Comparison of ENCODE assay signal across 16 cellular contexts in genomic region chr12:52857500-52857899, GRCh38. TPM values are rescaled to one million over a fixed set of nuclear protein-coding genes. Genes with fewer than 3 reads are reported as not detected.
DNase-seq lines count a peak whose midpoint lies in the region; ATAC-seq and TF ChIP-seq lines count a peak whose summit lies in the region.
"Had no signal": no experiment of that assay in that cellular context is flagged by ENCODE, and none has a peak within 500 bp of the region (broad histone marks: within the 10 kb centered on the region; RNA-seq: fewer than 3 reads in every experiment).

No MANE protein-coding gene starts in this region.

- H3K9ac ChIP-seq in PC-3 (ENCODE audit: low read length), result no peak overlapping the region
- H3K9ac ChIP-seq in neuronal stem cell (ENCODE audit: low read depth, low read length, poor library complexity), result peak overlapping the region; percentile 70
- H3K9ac ChIP-seq: BLaER1 treated with 17β-estradiol and CSF1 and Interleukin-3, amounts not matched to agents 10 nM and 100 nM had no signal

- H3K4me2 ChIP-seq in PC-3 (ENCODE audit: low read length), result peak overlapping the region; percentile 32
- no peak overlapping the region for H3K4me2 ChIP-seq in neuronal stem cell (ENCODE audit: insufficient read depth, low read length, poor library complexity, severe bottlenecking)
- H3K4me2 ChIP-seq: BLaER1 treated with 17β-estradiol and CSF1 and Interleukin-3, amounts not matched to agents 10 nM and 100 nM had no signal

- CTCF ChIA-PET in PC-3 (lab: Charles Lee), result no interaction called here

- TF ChIP-seq CTCF in PC-3 (conservative IDR thresholded peaks at IDR 0.05; ENCODE audit: low read depth, low read length) (no peak), RWPE2 (IDR thresholded peaks at IDR 0.05; ENCODE audit: poor library complexity, severe bottlenecking) (no peak), left ventricle myocardium inferior (IDR thresholded peaks at IDR 0.05; ENCODE audit: borderline replicate concordance) (no peak)

- no peak overlapping the region for H2BK120ac ChIP-seq in neuronal stem cell (ENCODE audit: low read depth, low read length)

- peaks cover 23% of the 10 kb centered on the region for H3K4me1 ChIP-seq in PC-3 (ENCODE audit: insufficient read depth, low read length)
- peaks cover 29% of the 10 kb centered on the region for H3K4me1 ChIP-seq in RWPE2 (ENCODE audit: insufficient read depth, poor library complexity, severe bottlenecking)
- H3K4me1 ChIP-seq in neuronal stem cell (ENCODE audit: control insufficient read depth in 2 of 2, insufficient read depth in 1 of 2, low read depth in 1 of 2, low read length in 2 of 2), result peaks cover 0 to 3% of the 10 kb centered on the region in 2 donors
- peaks cover 4% of the 10 kb centered on the region for H3K4me1 ChIP-seq in left ventricle myocardium inferior
- H3K4me1 ChIP-seq: HAP-1 had no signal

- H2AFZ ChIP-seq in PC-3 (ENCODE audit: low read length), result no peak overlapping the region
- H2AFZ ChIP-seq in neuronal stem cell (ENCODE audit: low read length), result no peak overlapping the region

- H3K4me3 ChIP-seq in PC-3 (ENCODE audit: low read length) (no peak overlapping the region), RWPE2 (ENCODE audit: severe bottlenecking) (no peak overlapping the region), neuronal stem cell (ENCODE audit: low read length in 2 of 2) (peak overlapping the region in 1 of 2 donors; percentile 16), left ventricle myocardium inferior (no peak overlapping the region)
- H3K4me3 ChIP-seq: BLaER1 treated with 17β-estradiol and CSF1 and Interleukin-3, amounts not matched to agents 10 nM and 100 nM; HAP-1 had no signal

- no peaks in the 10 kb centered on the region for H3K9me2 ChIP-seq in PC-3 (replicated peaks; ENCODE audit: low read length)

- no peak overlapping the region for H3K14ac ChIP-seq in neuronal stem cell (ENCODE audit: low read length)

- no CpG with 5 or more reads among the region's 3 CpGs for WGBS in neuronal stem cell (ENCODE audit: extremely low coverage in 2 of 2, insufficient read length in 2 of 2, insufficient replicate concordance in 1 of 2), 2 donors

- H3K9me3 ChIP-seq in PC-3 (ENCODE audit: low read length), result no peaks in the 10 kb centered on the region
- no peaks in the 10 kb centered on the region for H3K9me3 ChIP-seq in RWPE2 (ENCODE audit: severe bottlenecking)
- H3K9me3 ChIP-seq in neuronal stem cell (replicated peaks in 1 of 2; ENCODE audit: control insufficient read depth in 2 of 2, insufficient read depth in 1 of 2, low read depth in 1 of 2, low read length in 2 of 2), result no peaks in the 10 kb centered on the region
- H3K9me3 ChIP-seq in left ventricle myocardium inferior (replicated peaks), result peaks cover 9% of the 10 kb centered on the region
- H3K9me3 ChIP-seq: HAP-1 had no signal

- no peak overlapping the region for H2BK5ac ChIP-seq in neuronal stem cell (ENCODE audit: low read length)

- no TSS peak for BruUV-seq in PC-3 (replicated peaks; lab: Mats Ljungman, UMichigan)

- peak overlapping the region; percentile 53 for H3K4ac ChIP-seq in neuronal stem cell (ENCODE audit: low read length)

- H4K91ac ChIP-seq in neuronal stem cell (ENCODE audit: low read depth, low read length, poor library complexity), result no peak overlapping the region

- ATAC-seq in PC-3, result no peak
- peak; percentile 74 for ATAC-seq in RWPE2 (ENCODE audit: low read depth)
- ATAC-seq in esophagus mucosa, result peak; percentile 38
- ATAC-seq in HG03378 (IDR thresholded peaks at IDR 0.05; ENCODE audit: unreplicated experiment), result no peak
- ATAC-seq: HepG2 had no signal

- no peak overlapping the region for H4K8ac ChIP-seq in neuronal stem cell (ENCODE audit: low read depth, low read length)

- H2BK15ac ChIP-seq in neuronal stem cell (ENCODE audit: low read length), result no peak overlapping the region

- H3K36me3 ChIP-seq in PC-3 (ENCODE audit: low read depth, low read length), result no peaks in the 10 kb centered on the region
- H3K36me3 ChIP-seq in RWPE2 (ENCODE audit: low read depth), result no peaks in the 10 kb centered on the region
- no peaks in the 10 kb centered on the region for H3K36me3 ChIP-seq in neuronal stem cell (replicated peaks in 1 of 2; ENCODE audit: control insufficient read depth in 2 of 2, insufficient read depth in 2 of 2, low read length in 2 of 2)
- H3K36me3 ChIP-seq in left ventricle myocardium inferior, result no peaks in the 10 kb centered on the region
- H3K36me3 ChIP-seq: BLaER1 treated with 17β-estradiol and CSF1 and Interleukin-3, amounts not matched to agents 10 nM and 100 nM; HAP-1 had no signal

- POLR2A ChIA-PET in PC-3 (lab: Charles Lee; ENCODE audit: unreplicated experiment), result no interaction called here

- intact Hi-C loops in PC-3 (cut with micrococcal nuclease), result no loop called here
- intact Hi-C loops in left ventricle myocardium inferior (cut with micrococcal nuclease), result no loop called here

- H4K20me1 ChIP-seq in PC-3 (ENCODE audit: low read length), result no peaks in the 10 kb centered on the region
- H4K20me1 ChIP-seq: BLaER1 treated with 17β-estradiol and CSF1 and Interleukin-3, amounts not matched to agents 10 nM and 100 nM had no signal

- H3K79me2 ChIP-seq in PC-3 (ENCODE audit: low read length), result no peaks in the 10 kb centered on the region

- H3K27ac ChIP-seq in PC-3 (ENCODE audit: low read length), result peak overlapping the region; percentile 45
- H3K27ac ChIP-seq in RWPE2 (ENCODE audit: poor library complexity, severe bottlenecking), result peak overlapping the region; percentile 78
- H3K27ac ChIP-seq in neuronal stem cell (replicated peaks; ENCODE audit: low read length), result no peak overlapping the region
- H3K27ac ChIP-seq in left ventricle myocardium inferior (replicated peaks), result no peak overlapping the region
- H3K27ac ChIP-seq: BLaER1 treated with 17β-estradiol and CSF1 and Interleukin-3, amounts not matched to agents 10 nM and 100 nM had no signal

- H3K23ac ChIP-seq in neuronal stem cell (ENCODE audit: low read depth, low read length, poor library complexity), result peak overlapping the region; percentile 75

- no peaks in the 10 kb centered on the region for H3F3A ChIP-seq in PC-3 (ENCODE audit: low read length, unreplicated experiment)

- peak overlapping the region; percentile 75 for H2AK5ac ChIP-seq in neuronal stem cell (ENCODE audit: low read depth, low read length)

- DNase-seq in PC-3, result peak; percentile 78
- no peak for DNase-seq in RWPE2 (ENCODE audit: low spot score)
- DNase-seq in neuronal stem cell (ENCODE audit: low spot score), result no peak
- no peak for DNase-seq in NCI-H446 (lab: John Stamatoyannopoulos, UW)
- DNase-seq in left ventricle myocardium inferior, result no peak
- DNase-seq: ACHN; CD4-positive, CD25-positive, alpha-beta regulatory T cell; DMS53; HFFc6 had no signal

- no peak overlapping the region for H2BK12ac ChIP-seq in neuronal stem cell (ENCODE audit: low read length)

- no peaks in the 10 kb centered on the region for H3K27me3 ChIP-seq in PC-3 (ENCODE audit: low read length)
- H3K27me3 ChIP-seq in RWPE2 (ENCODE audit: insufficient read depth, poor library complexity, severe bottlenecking), result no peaks in the 10 kb centered on the region
- H3K27me3 ChIP-seq in neuronal stem cell (ENCODE audit: control insufficient read depth in 3 of 3, insufficient read depth in 3 of 3, low read depth in 1 of 3, low read length in 3 of 3), result no peaks in the 10 kb centered on the region
- peaks cover 15% of the 10 kb centered on the region for H3K27me3 ChIP-seq in left ventricle myocardium inferior (ENCODE audit: low read depth)
- H3K27me3 ChIP-seq: BLaER1 treated with 17β-estradiol and CSF1 and Interleukin-3, amounts not matched to agents 10 nM and 100 nM had no signal

- H3K79me1 ChIP-seq in neuronal stem cell (ENCODE audit: low read depth, low read length), result no peaks in the 10 kb centered on the region

- H3K18ac ChIP-seq in neuronal stem cell (ENCODE audit: low read length), result peak overlapping the region; percentile 65

RNA-seq across cellular contexts. Expression of gene KRT78, which starts 8.7 kb away (rescaled TPM):
- total RNA-seq in PC-3 (2014; rRNA removed), result 0.12 and 0.15 TPM in 2 replicates
- total RNA-seq in esophagus mucosa, result 291 TPM
- not detected for polyA plus RNA-seq in neuronal stem cell (2013, experiment 1 of 2)
- not detected for polyA plus RNA-seq in neuronal stem cell (2013, experiment 2 of 2)
- not detected for total RNA-seq in left ventricle myocardium inferior
- total RNA-seq: A172; CD4-positive, CD25-positive, alpha-beta regulatory T cell; H1; HepG2 had no signal
- polyA plus RNA-seq: CD4-positive, CD25-positive, alpha-beta regulatory T cell; H1; HepG2 had no signal

RNA-seq across cellular contexts. Expression of gene KRT79, which starts 23.4 kb away (rescaled TPM):
- total RNA-seq in PC-3 (2014; rRNA removed) (0.46 TPM in 1 of 2 replicates, not detected in the other), esophagus mucosa (0.32 TPM), left ventricle myocardium inferior (not detected)
- not detected for polyA plus RNA-seq in neuronal stem cell (2013, experiment 1 of 2)
- not detected for polyA plus RNA-seq in neuronal stem cell (2013, experiment 2 of 2)
- total RNA-seq: CD4-positive, CD25-positive, alpha-beta regulatory T cell; H1; HepG2; HFFc6 had no signal
- polyA plus RNA-seq: CD4-positive, CD25-positive, alpha-beta regulatory T cell; H1 had no signal

RNA-seq across cellular contexts. Expression of gene KRT4, which starts 43.6 kb away (rescaled TPM):
- 20.7 and 23.0 TPM in 2 replicates for total RNA-seq in PC-3 (2014; rRNA removed)
- 1,080 TPM for total RNA-seq in esophagus mucosa
- polyA plus RNA-seq in neuronal stem cell (2013, experiment 1 of 2), result not detected
- not detected for polyA plus RNA-seq in neuronal stem cell (2013, experiment 2 of 2)
- not detected for total RNA-seq in left ventricle myocardium inferior
- total RNA-seq: A172; CD4-positive, CD25-positive, alpha-beta regulatory T cell; H1; HepG2 had no signal
- polyA plus RNA-seq: CD4-positive, CD25-positive, alpha-beta regulatory T cell; H1; HepG2 had no signal

RNA-seq across cellular contexts. Expression of gene KRT8, which starts 47.4 kb away (rescaled TPM):
- 719 and 1,028 TPM in 2 replicates for total RNA-seq in PC-3 (2014; rRNA removed)
- 40.1 TPM for total RNA-seq in esophagus mucosa
- polyA plus RNA-seq in neuronal stem cell (2013, experiment 1 of 2), result 179 TPM
- polyA plus RNA-seq in neuronal stem cell (2013, experiment 2 of 2), result 174 TPM
- 63.4 TPM for total RNA-seq in left ventricle myocardium inferior
- total RNA-seq: CD4-positive, CD25-positive, alpha-beta regulatory T cell had no signal

Comparison
In these comparisons a context has a peak if more than half of its experiments do, and no peak if none do; other contexts are left out.
1. ATAC-seq: peak in RWPE2 (single experiment) and esophagus mucosa (single experiment); none in PC-3 (single experiment) and HG03378 (single experiment).
2. H3K27ac ChIP-seq: peak in PC-3 (single experiment) and RWPE2 (single experiment); none in neuronal stem cell (single experiment) and left ventricle myocardium inferior (single experiment).
3. RNA of gene KRT78, which starts 8.7 kb away (total RNA-seq): 291 TPM in esophagus mucosa (single experiment); 0.12 to 0.15 TPM in PC-3 and not detected in left ventricle myocardium inferior (single experiment); every median in the first group is over 100 times any median in the second.
4. RNA of gene KRT4, which starts 43.6 kb away (total RNA-seq): 1,080 TPM in esophagus mucosa (single experiment); 20.7 to 23.0 TPM in PC-3 and not detected in left ventricle myocardium inferior (single experiment); every median in the first group is over 10 times any median in the second.